ENCODE assay signal across 2 cellular contexts in genomic region chr21:39583586-39583985, GRCh38. TPM values are rescaled to one million over a fixed set of nuclear protein-coding genes. Genes with fewer than 3 reads are reported as not detected.
"Had no signal": no experiment of that assay in that cellular context is flagged by ENCODE, and none has a peak within 500 bp of the region (broad histone marks: within the 10 kb centered on the region; RNA-seq: fewer than 3 reads in every experiment).

No MANE protein-coding gene starts in this region.

RNA-seq across cellular contexts. Expression of gene B3GALT5, which starts 29.2 kb away (rescaled TPM):
- total RNA-seq: OCI-LY7, SK-MEL-5 had no signal
